ENCODE assay signal across 8 cellular contexts in the genomic region with DNA sequence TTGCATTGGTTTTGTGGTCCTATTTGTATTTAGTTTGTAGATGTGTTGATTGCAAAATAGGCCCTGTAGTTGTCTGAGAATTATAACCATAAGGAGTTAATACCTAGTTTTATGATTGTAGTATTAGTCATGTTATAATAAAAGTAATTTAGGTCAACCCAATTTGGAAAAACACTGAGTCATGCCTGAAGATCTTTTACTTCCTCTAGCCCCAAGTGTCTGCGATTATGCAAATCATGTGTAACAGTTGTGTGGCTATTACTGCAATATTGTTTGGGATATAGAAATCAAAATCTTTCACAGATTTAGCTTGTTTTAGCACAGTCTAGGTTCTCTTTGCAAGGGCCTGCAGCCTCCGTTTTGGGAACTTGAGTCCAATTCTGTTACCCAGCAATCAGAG. TPM values are rescaled to one million over a fixed set of nuclear protein-coding genes. Genes with fewer than 3 reads are reported as not detected.
DNase-seq lines count a peak whose midpoint lies in the region; ATAC-seq and TF ChIP-seq lines count a peak whose summit lies in the region.

No MANE protein-coding gene starts in this region.

- no peak overlapping the region for H3K27ac Mint-ChIP-seq in Calu3 (ENCODE audit: unreplicated experiment)

- H3K27ac ChIP-seq in colonic mucosa = peak overlapping the region; percentile 0

- H3K4me1 ChIP-seq in colonic mucosa = no peaks in the 10 kb centered on the region

- intact Hi-C loops in colonic mucosa (cut with DNase I) = no loop called here
- intact Hi-C loops in sciatic nerve (cut with DNase I) = no loop called here
- intact Hi-C loops in Calu3 (cut with micrococcal nuclease; ENCODE audit: unreplicated experiment) = no loop called here

- ATAC-seq in GM21447 (IDR thresholded peaks at IDR 0.05; ENCODE audit: unreplicated experiment) (peak; percentile 85), sciatic nerve (peak; percentile 75)

- H3K36me3 ChIP-seq in colonic mucosa = no peaks in the 10 kb centered on the region

- peaks cover 18% of the 10 kb centered on the region for H3K4me1 Mint-ChIP-seq in Calu3 (ENCODE audit: low read depth, unreplicated experiment)

- CTCF ChIA-PET in Calu3 (lab: Charles Lee) = no interaction called here

- H3K36me3 Mint-ChIP-seq in Calu3 (ENCODE audit: insufficient read depth, unreplicated experiment) = peaks cover 4% of the 10 kb centered on the region

- H3K4me3 ChIP-seq in colonic mucosa = no peak overlapping the region

- no peak for TF ChIP-seq CTCF in colonic mucosa (IDR thresholded peaks at IDR 0.05)
- no peak for TF ChIP-seq CTCF in Calu3 (IDR thresholded peaks at IDR 0.05; ENCODE audit: unreplicated experiment)

- DNase-seq in COLO829 (ENCODE audit: low spot score) (peak; percentile 79), LHCN-M2 (ENCODE audit: low read depth) (peak; percentile 89), colonic mucosa (no peak), sciatic nerve (ENCODE audit: low spot score) (no peak), NCI-H1105 treated with DMSO at 0.1 percent for 48 hours (lab: John Stamatoyannopoulos, UW) (no peak), Calu3 (no peak), inferior parietal cortex (ENCODE audit: extremely low spot score) (no peak)

- BruUV-seq in Calu3 (replicated peaks; lab: Mats Ljungman, UMichigan) = no TSS peak

- no peaks in the 10 kb centered on the region for H3K27me3 Mint-ChIP-seq in Calu3 (ENCODE audit: unreplicated experiment)

- no peak overlapping the region for H3K9ac ChIP-seq in colonic mucosa (ENCODE audit: low read depth in 2 of 2, low read length in 2 of 2)

- H3K9me3 Mint-ChIP-seq in Calu3 (ENCODE audit: low read depth, unreplicated experiment) = no peaks in the 10 kb centered on the region

- no peaks in the 10 kb centered on the region for H3K9me3 ChIP-seq in colonic mucosa

- H3K27me3 ChIP-seq in colonic mucosa = no peaks in the 10 kb centered on the region

- no peak overlapping the region for H3K4me3 Mint-ChIP-seq in Calu3 (ENCODE audit: low read depth, unreplicated experiment)

RNA-seq across cellular contexts. Expression of gene SRD5A3, which starts 12.6 kb away (rescaled TPM):
- total RNA-seq in LHCN-M2 (2014; rRNA removed) (24.4 and 26.4 TPM in 2 replicates), colonic mucosa (10 to 100 TPM; 18.8 to 22.2 TPM), sciatic nerve (14.6 TPM), Calu3 (2022) (35.9 and 39.6 TPM in 2 replicates)
- 26.5 TPM for polyA plus RNA-seq in LHCN-M2 (2012)

RNA-seq across cellular contexts. Expression of gene TMEM165, which starts 37.1 kb away (rescaled TPM):
- total RNA-seq in LHCN-M2 (2014; rRNA removed) (176 and 184 TPM in 2 replicates), colonic mucosa (10 to 100 TPM; 70.0 to 80.0 TPM), sciatic nerve (131 TPM), Calu3 (2022) (89.0 and 96.6 TPM in 2 replicates)
- 54.1 TPM for polyA plus RNA-seq in LHCN-M2 (2012)

Comparison
In these comparisons a context has a peak if more than half of its experiments do, and no peak if none do; other contexts are left out.
1. DNase-seq: peak in COLO829 (single experiment) and LHCN-M2 (single experiment); none in colonic mucosa (single experiment), sciatic nerve (single experiment), NCI-H1105 treated with DMSO at 0.1 percent for 48 hours (single experiment), Calu3 (single experiment) and inferior parietal cortex (single experiment).